30 cellular contexts compared by ENCODE assay signal in the genomic region with DNA sequence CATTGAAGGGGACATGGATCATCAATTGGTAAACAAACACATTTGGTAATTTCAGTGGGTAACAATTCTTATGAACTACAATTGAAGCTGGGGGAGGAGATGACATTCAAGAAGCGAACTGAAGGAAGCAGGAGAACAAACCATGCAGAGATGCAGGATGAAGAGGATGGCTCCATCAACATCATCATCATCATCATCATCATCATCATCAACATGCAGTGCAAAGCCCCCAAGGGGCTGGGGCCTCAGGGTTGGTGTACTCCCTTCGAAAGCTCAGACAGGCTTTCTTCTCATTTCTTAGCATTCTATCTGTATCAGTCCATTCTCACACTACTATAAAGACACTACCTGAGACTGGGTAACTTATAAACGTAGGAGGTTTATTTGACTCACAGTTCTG.
"Had no signal": no experiment of that assay in that cellular context is flagged by ENCODE, and none has a peak within 500 bp of the region (broad histone marks: within the 10 kb centered on the region; RNA-seq: fewer than 3 reads in every experiment).

No MANE protein-coding gene starts in this region.

- DNase-seq: naive thymus-derived CD4-positive, alpha-beta T cell; occipital lobe; ovary; posterior cingulate gyrus; psoas muscle; right cardiac atrium; spleen; stimulated activated CD4-positive, alpha-beta T cell treated with anti-CD3 and anti-CD28 coated beads, Interleukin-12 subunit alpha, Interleukin-12 subunit beta, amount 100 ng/mL, for 4 hours; stimulated activated CD4-positive, alpha-beta T cell treated with anti-CD3 and anti-CD28 coated beads, Interleukin-1b, Interleukin-23, amount 100 ng/mL, for 48 hours; stimulated activated CD4-positive, alpha-beta T cell treated with anti-CD3 and anti-CD28 coated beads, Interleukin-4, amount 100 ng/mL, for 1 hour; stimulated activated CD4-positive, alpha-beta T cell treated with anti-CD3 and anti-CD28 coated beads, Interleukin-4, amount 100 ng/mL, for 4 hours; stimulated activated CD8-positive, alpha-beta memory T cell treated with anti-CD3 and anti-CD28 coated beads, Interleukin-4, amount 100 ng/mL, for 48 hours; stimulated activated naive CD4-positive, alpha-beta T cell; stimulated activated naive CD8-positive, alpha-beta T cell treated with anti-CD3 and anti-CD28 coated beads, Interleukin-15, amount 100 ng/mL, for 72 hours; stimulated activated naive CD8-positive, alpha-beta T cell treated with anti-CD3 and anti-CD28 coated beads, Interleukin-15, Interleukin-2, amounts not matched to agents 100 U/mL and 50 U/mL, for 24 hours; substantia nigra; testis; tibial artery; transverse colon; upper lobe of right lung; uterus had no signal

- H3K79me2 ChIP-seq: parathyroid adenoma had no signal

- H3K27ac Mint-ChIP-seq: naive thymus-derived CD4-positive, alpha-beta T cell; nephron; neural progenitor cell; progenitor cell of endocrine pancreas; stimulated activated memory B cell treated with anti-CD40 and anti-IgM and Interleukin-4, amounts not matched to agents 10 μg/mL and 1 μg/mL and 100 μg/mL, for 72 hours; type B pancreatic cell had no signal

- H3K9ac ChIP-seq: neural progenitor cell, parathyroid adenoma had no signal

- H3K36me3 Mint-ChIP-seq: neural progenitor cell; stimulated activated memory B cell treated with anti-CD40 and anti-IgM and Interleukin-4, amounts not matched to agents 10 μg/mL and 1 μg/mL and 100 μg/mL, for 72 hours; type B pancreatic cell had no signal

- H3K4me3 ChIP-seq: neural progenitor cell, ovary, psoas muscle, skin epidermis, smooth muscle cell, spleen, suprapubic skin, testis, tibial artery, transverse colon, upper lobe of right lung, uterus had no signal

- H3K4me1 Mint-ChIP-seq: neural progenitor cell; stimulated activated memory B cell treated with anti-CD40 and anti-IgM and Interleukin-4, amounts not matched to agents 10 μg/mL and 1 μg/mL and 100 μg/mL, for 72 hours; stimulated activated naive CD8-positive, alpha-beta T cell treated with anti-CD3 and anti-CD28 coated beads, Interleukin-15, amount 100 ng/mL, for 72 hours had no signal

- H3K4me1 ChIP-seq: neural progenitor cell, parathyroid adenoma, psoas muscle, spleen, suprapubic skin, transverse colon, upper lobe of right lung, uterus had no signal

- H3K27me3 ChIP-seq: neural progenitor cell, ovary, spleen, suprapubic skin, testis, tibial artery, transverse colon, upper lobe of right lung, uterus had no signal

- H2AFZ ChIP-seq: neural progenitor cell, parathyroid adenoma had no signal

- H3K27ac ChIP-seq: neural progenitor cell, ovary, parathyroid adenoma, psoas muscle, spleen, suprapubic skin, testis, tibial artery, transverse colon, upper lobe of right lung, uterus had no signal

- H3K4me2 ChIP-seq: neural progenitor cell, smooth muscle cell had no signal

- H3K9me3 Mint-ChIP-seq: naive thymus-derived CD4-positive, alpha-beta T cell; nephron; neural progenitor cell; stimulated activated memory B cell treated with anti-CD40 and anti-IgM and Interleukin-4, amounts not matched to agents 10 μg/mL and 1 μg/mL and 100 μg/mL, for 72 hours; type B pancreatic cell had no signal

- H3K36me3 ChIP-seq: neural progenitor cell, ovary, spleen, suprapubic skin, tibial artery, transverse colon, upper lobe of right lung, uterus had no signal

- H3K9me3 ChIP-seq: ovary, psoas muscle, spleen, suprapubic skin, testis, tibial artery, transverse colon, upper lobe of right lung, uterus had no signal

- H3K4me3 Mint-ChIP-seq: naive thymus-derived CD4-positive, alpha-beta T cell; nephron; neural progenitor cell; stimulated activated memory B cell treated with anti-CD40 and anti-IgM and Interleukin-4, amounts not matched to agents 10 μg/mL and 1 μg/mL and 100 μg/mL, for 72 hours; stimulated activated naive CD8-positive, alpha-beta T cell treated with anti-CD3 and anti-CD28 coated beads, Interleukin-15, amount 100 ng/mL, for 72 hours; type B pancreatic cell had no signal

- ATAC-seq: naive thymus-derived CD4-positive, alpha-beta T cell; psoas muscle; stimulated activated memory B cell treated with anti-CD40 and anti-IgM and Interleukin-4, amounts not matched to agents 10 μg/mL and 1 μg/mL and 100 μg/mL, for 72 hours; stimulated activated naive CD8-positive, alpha-beta T cell treated with anti-CD3 and anti-CD28 coated beads, Interleukin-15, amount 100 ng/mL, for 72 hours; stimulated activated naive CD8-positive, alpha-beta T cell treated with anti-CD3 and anti-CD28 coated beads, Interleukin-15, Interleukin-2, amounts not matched to agents 100 U/mL and 50 U/mL, for 24 hours; upper lobe of right lung had no signal

- H3K27me3 Mint-ChIP-seq: progenitor cell of endocrine pancreas; stimulated activated memory B cell treated with anti-CD40 and anti-IgM and Interleukin-4, amounts not matched to agents 10 μg/mL and 1 μg/mL and 100 μg/mL, for 72 hours; stimulated activated naive CD8-positive, alpha-beta T cell treated with anti-CD3 and anti-CD28 coated beads, Interleukin-15, amount 100 ng/mL, for 72 hours; type B pancreatic cell had no signal
